ENCODE assay signal across 9 cellular contexts in genomic region chr5:38712416-38712815, GRCh38.
"Had no signal": no experiment of that assay in that cellular context is flagged by ENCODE, and none has a peak within 500 bp of the region (broad histone marks: within the 10 kb centered on the region; RNA-seq: fewer than 3 reads in every experiment).

No MANE protein-coding gene starts in this region.

- H3K4me3 Mint-ChIP-seq: GM23338, H9, HFFc6 had no signal

- H3K4me2 ChIP-seq: GM23338 had no signal

- H3K4me3 ChIP-seq: GM23248, GM23338, HAP-1 had no signal

- H3K9me3 ChIP-seq: HAP-1 had no signal

- H3K4me1 Mint-ChIP-seq: GM23338, H9 had no signal

- DNase-seq: GM23248, GOT3, H7, H9, HCEC 1CT, HFFc6 had no signal

- H3K27ac ChIP-seq: GM23248 had no signal

- H3K27ac Mint-ChIP-seq: GM23338, H9, HFFc6 had no signal

- H3K36me3 ChIP-seq: HAP-1 had no signal

- H3K9ac ChIP-seq: GM23248 had no signal

- H2AFZ ChIP-seq: GM23248, GM23338 had no signal

- ATAC-seq: GM23338, HCT116 had no signal

- H3K4me1 ChIP-seq: HAP-1 had no signal

- H3K9me3 Mint-ChIP-seq: GM23338, H9, HFFc6 had no signal
